Comparison of ENCODE assay signal across 9 cellular contexts in the genomic region with DNA sequence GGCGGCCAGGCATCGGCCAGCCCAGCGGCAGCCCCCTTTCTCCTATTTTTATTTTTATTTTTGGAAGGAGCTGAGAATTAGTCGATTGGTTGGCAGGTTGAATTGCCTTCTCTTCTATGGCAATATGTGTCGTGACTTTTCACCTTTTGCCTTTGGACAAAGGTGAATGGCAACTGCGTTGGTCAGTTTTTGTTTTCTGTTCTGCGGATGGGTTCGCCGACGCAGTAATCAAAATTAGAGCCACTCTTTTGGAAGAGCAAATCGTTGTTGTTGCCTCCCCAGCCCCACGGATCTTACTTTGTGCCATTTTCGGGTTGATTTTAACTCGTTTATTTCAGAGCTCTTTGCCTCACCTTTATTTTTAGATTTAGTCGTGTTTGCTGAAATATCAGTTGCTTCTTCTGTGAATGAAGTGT. TPM values are rescaled to one million over a fixed set of nuclear protein-coding genes. Genes with fewer than 3 reads are reported as not detected.
DNase-seq lines count a peak whose midpoint lies in the region; ATAC-seq, FAIRE-seq and TF ChIP-seq lines count a peak whose summit lies in the region.
"Had no signal": no experiment of that assay in that cellular context is flagged by ENCODE, and none has a peak within 500 bp of the region (broad histone marks: within the 10 kb centered on the region; RNA-seq: fewer than 3 reads in every experiment).

No MANE protein-coding gene starts in this region.

- H3K9me3 Mint-ChIP-seq in activated T-helper 2 cell treated with anti-CD3 and anti-CD28 coated beads, Interferon-gamma antibody, Interleukin-2, Interleukin-4, amounts not matched to agents 10 μg/mL and 5 μg/mL and 100 μg/mL, durations not matched to agents 14 hours and 24 hours and 36 hours = no peaks in the 10 kb centered on the region

- H3K4me3 Mint-ChIP-seq in activated T-helper 2 cell treated with anti-CD3 and anti-CD28 coated beads, Interferon-gamma antibody, Interleukin-2, Interleukin-4, amounts not matched to agents 10 μg/mL and 5 μg/mL and 100 μg/mL, durations not matched to agents 14 hours and 24 hours and 36 hours (ENCODE audit: low read depth) = peak overlapping the region; percentile 23

- H3K36me3 Mint-ChIP-seq in activated T-helper 2 cell treated with anti-CD3 and anti-CD28 coated beads, Interferon-gamma antibody, Interleukin-2, Interleukin-4, amounts not matched to agents 10 μg/mL and 5 μg/mL and 100 μg/mL, durations not matched to agents 14 hours and 24 hours and 36 hours (ENCODE audit: low read depth) = no peaks in the 10 kb centered on the region

- FAIRE-seq in keratinocyte (lab: Jason Lieb, UNC) = no peak
- FAIRE-seq: A204.1 had no signal

- H3K27ac Mint-ChIP-seq in activated T-helper 2 cell treated with anti-CD3 and anti-CD28 coated beads, Interferon-gamma antibody, Interleukin-2, Interleukin-4, amounts not matched to agents 10 μg/mL and 5 μg/mL and 100 μg/mL, durations not matched to agents 14 hours and 24 hours and 36 hours = no peak overlapping the region

- H3K27ac ChIP-seq in keratinocyte (ENCODE audit: control insufficient read depth, insufficient read depth, low read length) (no peak overlapping the region), skin epidermis (peak overlapping the region in 3 of 21 experiments; percentile 30 to 61 (median 60))

- no peaks in the 10 kb centered on the region for H4K20me1 ChIP-seq in keratinocyte (ENCODE audit: control insufficient read depth, extremely low read depth, insufficient read depth, low read length)

- no peaks in the 10 kb centered on the region for H3K9me1 ChIP-seq in keratinocyte (ENCODE audit: control insufficient read depth, extremely low read depth, insufficient read depth, low read length)

- H3K9me3 ChIP-seq in keratinocyte (ENCODE audit: control insufficient read depth, low read depth, low read length) = no peaks in the 10 kb centered on the region

- peaks cover 55% of the 10 kb centered on the region for H3K27me3 Mint-ChIP-seq in activated T-helper 2 cell treated with anti-CD3 and anti-CD28 coated beads, Interferon-gamma antibody, Interleukin-2, Interleukin-4, amounts not matched to agents 10 μg/mL and 5 μg/mL and 100 μg/mL, durations not matched to agents 14 hours and 24 hours and 36 hours (ENCODE audit: low read depth)

- ATAC-seq in GM18511 (IDR thresholded peaks at IDR 0.05; ENCODE audit: unreplicated experiment) = no peak

- TF ChIP-seq CTCF in keratinocyte (optimal IDR thresholded peaks at IDR 0.05 in 1 of 3, IDR thresholded peaks at IDR 0.05 in 1 of 3, conservative IDR thresholded peaks at IDR 0.05 in 1 of 3; ENCODE audit: extremely low read depth in 1 of 3, insufficient read depth in 2 of 3, low read length in 3 of 3) = no peak

- no peak overlapping the region for H3K4me3 ChIP-seq in keratinocyte (ENCODE audit: control insufficient read depth in 2 of 3, extremely low read depth in 1 of 3, insufficient read depth in 2 of 3, low read depth in 1 of 3, low read length in 3 of 3)
- peak overlapping the region in 6 of 7 experiments; percentile 20 to 59 (median 44) for H3K4me3 ChIP-seq in skin epidermis

- no peak overlapping the region for H3K9ac ChIP-seq in keratinocyte (ENCODE audit: control insufficient read depth, extremely low read depth, insufficient read depth, low read length)

- DNase-seq in DMS53 (lab: John Stamatoyannopoulos, UW) = peak; percentile 24
- no peak for DNase-seq in DMS53 treated with DMSO at 0.1 percent for 48 hours (lab: John Stamatoyannopoulos, UW; ENCODE audit: unreplicated experiment)
- no peak for DNase-seq in activated T-helper 2 cell treated with anti-CD3 and anti-CD28 coated beads, Interferon-gamma antibody, Interleukin-2, Interleukin-4, amounts not matched to agents 10 μg/mL and 5 μg/mL and 100 μg/mL, durations not matched to agents 14 hours and 24 hours and 36 hours (ENCODE audit: low spot score)
- no peak for DNase-seq in keratinocyte (ENCODE audit: low read depth, low spot score)
- no peak for DNase-seq in MV-4-11 (lab: John Stamatoyannopoulos, UW)
- DNase-seq in DMS114 treated with DMSO at 0.1 percent for 48 hours (lab: John Stamatoyannopoulos, UW; ENCODE audit: unreplicated experiment) = no peak

- H3K4me1 ChIP-seq in keratinocyte (ENCODE audit: control insufficient read depth, extremely low read depth, insufficient read depth, low read length) = no peaks in the 10 kb centered on the region

- H3K4me2 ChIP-seq in keratinocyte (ENCODE audit: control insufficient read depth, extremely low read depth, insufficient read depth, low read depth, low read length) = peak overlapping the region; percentile 27

- no peaks in the 10 kb centered on the region for H3K79me2 ChIP-seq in keratinocyte (ENCODE audit: control insufficient read depth, insufficient read depth, low read length)

- no peaks in the 10 kb centered on the region for H3K36me3 ChIP-seq in keratinocyte (ENCODE audit: control insufficient read depth in 2 of 2, extremely low read depth in 1 of 2, insufficient read depth in 2 of 2, low read length in 2 of 2)

- peaks cover 54% of the 10 kb centered on the region for H3K27me3 ChIP-seq in keratinocyte (ENCODE audit: control insufficient read depth, extremely low read depth, insufficient read depth, low read length)

- H2AFZ ChIP-seq in keratinocyte (ENCODE audit: control insufficient read depth, low read length) = no peak overlapping the region

- intact Hi-C loops in activated T-helper 2 cell treated with anti-CD3 and anti-CD28 coated beads, Interferon-gamma antibody, Interleukin-2, Interleukin-4, amounts not matched to agents 10 μg/mL and 5 μg/mL and 100 μg/mL, durations not matched to agents 14 hours and 24 hours and 36 hours (cut with micrococcal nuclease) = no loop called here

- peaks cover 18% of the 10 kb centered on the region for H3K4me1 Mint-ChIP-seq in activated T-helper 2 cell treated with anti-CD3 and anti-CD28 coated beads, Interferon-gamma antibody, Interleukin-2, Interleukin-4, amounts not matched to agents 10 μg/mL and 5 μg/mL and 100 μg/mL, durations not matched to agents 14 hours and 24 hours and 36 hours (ENCODE audit: low read depth)

- dilution Hi-C loops in keratinocyte (cut with MboI; ENCODE audit: extremely low pct_ligation_motif_present, low sequenced_read_pairs) = no loop called here

RNA-seq across cellular contexts. Expression of gene CECR2, which starts 1.5 kb away (rescaled TPM):
- total RNA-seq in activated T-helper 2 cell treated with anti-CD3 and anti-CD28 coated beads, Interferon-gamma antibody, Interleukin-2, Interleukin-4, amounts not matched to agents 10 μg/mL and 5 μg/mL and 100 μg/mL, durations not matched to agents 14 hours and 24 hours and 36 hours = not detected in 2 replicates
- polyA plus RNA-seq in keratinocyte = 0.03 TPM in 1 of 3 replicates, not detected in the others
- polyA plus RNA-seq in keratinocyte (2011; ENCODE audit: low read depth) = 0.12 TPM
- under 0.01 TPM in 1 of 2 replicates, not detected in the other for polyA plus RNA-seq in keratinocyte (2011; cell fraction: cytosol; rRNA removed)
- 0.01 and 0.04 TPM in 2 replicates for polyA plus RNA-seq in keratinocyte (2011; cell fraction: nucleus; rRNA removed)
- polyA plus RNA-seq in keratinocyte (2012; ENCODE audit: low replicate concordance) = 0.21 TPM in 1 of 2 replicates, not detected in the other
- not detected in 3 replicates for polyA minus RNA-seq in keratinocyte
- not detected for polyA minus RNA-seq in keratinocyte (2011; cell fraction: cytosol; rRNA and poly(A)+ RNA removed)
- not detected in 2 replicates for polyA minus RNA-seq in keratinocyte (2011; cell fraction: nucleus; rRNA and poly(A)+ RNA removed)

Comparison
In these comparisons a context has a peak if more than half of its experiments do, and no peak if none do; other contexts are left out.
1. H3K4me3 ChIP-seq: peak in skin epidermis (6 of 7); none in keratinocyte (0 of 3).